ENCODE assay signal across 18 cellular contexts in genomic region chr5:146952168-146952567, GRCh38.
A peak's percentile ranks its signal among the peaks of the same experiment; 100 is the strongest.
DNase-seq lines count a peak whose midpoint lies in the region; ATAC-seq and TF ChIP-seq lines count a peak whose summit lies in the region.
"Had no signal": no experiment of that assay in that cellular context is flagged by ENCODE, and none has a peak within 500 bp of the region (broad histone marks: within the 10 kb centered on the region; RNA-seq: fewer than 3 reads in every experiment).

No MANE protein-coding gene starts in this region.

- DNase-seq in GM23338 (ENCODE audit: low spot score), result no peak
- peak; percentile 15 for DNase-seq in NT2/D1 (ENCODE audit: low read depth, low spot score)
- no peak for DNase-seq in Right ventricle myocardium superior
- no peak for DNase-seq in esophagus squamous epithelium (lab: John Stamatoyannopoulos, UW)
- DNase-seq in Peyer's patch, result no peak
- DNase-seq: AML-193; Caco-2; Calu3; CD4-positive, alpha-beta T cell; CD8-positive, alpha-beta T cell; DMS79 treated with DMSO at 0.1 percent for 48 hours; GF-D8 had no signal

- H4K20me1 ChIP-seq in GM23338 (replicated peaks; ENCODE audit: insufficient read depth), result no peaks in the 10 kb centered on the region
- no peaks in the 10 kb centered on the region for H4K20me1 ChIP-seq in neural cell (ENCODE audit: insufficient read depth)
- H4K20me1 ChIP-seq: BLaER1 treated with 17β-estradiol and CSF1 and Interleukin-3, amounts not matched to agents 10 nM and 100 nM had no signal

- WGBS in esophagus squamous epithelium, 2 donors, result 40 to 54% methylated on average over 2 of the region's 2 CpGs

- no peak for TF ChIP-seq POLR2A in esophagus squamous epithelium (IDR thresholded peaks at IDR 0.05)
- TF ChIP-seq POLR2A in Peyer's patch (IDR thresholded peaks at IDR 0.05), result no peak

- no peaks in the 10 kb centered on the region for H3K9me3 ChIP-seq in NT2/D1 (ENCODE audit: insufficient read depth, low read length)
- H3K9me3 ChIP-seq in neural cell (ENCODE audit: low read length), result no peaks in the 10 kb centered on the region
- H3K9me3 ChIP-seq in esophagus squamous epithelium, result no peaks in the 10 kb centered on the region
- H3K9me3 ChIP-seq in Peyer's patch, result no peaks in the 10 kb centered on the region
- H3K9me3 ChIP-seq: A549; BLaER1 treated with 17β-estradiol and CSF1 and Interleukin-3, amounts not matched to agents 10 nM and 100 nM; Caco-2 had no signal

- H3K27ac ChIP-seq in GM23338 (ENCODE audit: low read depth), result no peak overlapping the region
- H3K27ac ChIP-seq in neural cell (ENCODE audit: low read length), result peak overlapping the region; percentile 13
- no peak overlapping the region for H3K27ac ChIP-seq in esophagus squamous epithelium
- no peak overlapping the region for H3K27ac ChIP-seq in Peyer's patch
- H3K27ac ChIP-seq: 22Rv1; A549; BLaER1 treated with 17β-estradiol and CSF1 and Interleukin-3, amounts not matched to agents 10 nM and 100 nM; C4-2B had no signal

- ATAC-seq in GM23338, result peak; percentile 70
- no peak for ATAC-seq in Right ventricle myocardium superior (ENCODE audit: poor library complexity)
- ATAC-seq: A549; CD8-positive, alpha-beta T cell had no signal

- H3K9me3 Mint-ChIP-seq in GM23338, result no peaks in the 10 kb centered on the region
- H3K9me3 Mint-ChIP-seq: CD4-positive, alpha-beta T cell; CD8-positive, alpha-beta T cell had no signal

- H3K36me3 ChIP-seq in GM23338 (ENCODE audit: insufficient read depth), result no peaks in the 10 kb centered on the region
- no peaks in the 10 kb centered on the region for H3K36me3 ChIP-seq in NT2/D1 (ENCODE audit: insufficient read depth, insufficient read length, low read length)
- no peaks in the 10 kb centered on the region for H3K36me3 ChIP-seq in neural cell (ENCODE audit: insufficient read depth, low read length)
- no peaks in the 10 kb centered on the region for H3K36me3 ChIP-seq in esophagus squamous epithelium
- H3K36me3 ChIP-seq in Peyer's patch, result no peaks in the 10 kb centered on the region
- H3K36me3 ChIP-seq: BLaER1 treated with 17β-estradiol and CSF1 and Interleukin-3, amounts not matched to agents 10 nM and 100 nM had no signal

- no peak overlapping the region for H3K4me3 Mint-ChIP-seq in GM23338
- H3K4me3 Mint-ChIP-seq: B cell; CD4-positive, alpha-beta T cell; CD8-positive, alpha-beta T cell had no signal

- H3K27me3 ChIP-seq in GM23338 (ENCODE audit: insufficient read depth), result no peaks in the 10 kb centered on the region
- no peaks in the 10 kb centered on the region for H3K27me3 ChIP-seq in NT2/D1 (ENCODE audit: insufficient read depth, insufficient read length)
- H3K27me3 ChIP-seq in neural cell (ENCODE audit: insufficient read depth, low read depth, low read length), result no peaks in the 10 kb centered on the region
- no peaks in the 10 kb centered on the region for H3K27me3 ChIP-seq in esophagus squamous epithelium
- H3K27me3 ChIP-seq in Peyer's patch, result no peaks in the 10 kb centered on the region
- H3K27me3 ChIP-seq: BLaER1 treated with 17β-estradiol and CSF1 and Interleukin-3, amounts not matched to agents 10 nM and 100 nM had no signal

- H3F3A ChIP-seq in GM23338 (replicated peaks; ENCODE audit: low read depth), result no peaks in the 10 kb centered on the region
- H3F3A ChIP-seq in neural cell (ENCODE audit: insufficient read depth, low read length, poor library complexity, severe bottlenecking), result no peaks in the 10 kb centered on the region

- H3K27ac Mint-ChIP-seq in GM23338, result no peak overlapping the region
- H3K27ac Mint-ChIP-seq: B cell; CD4-positive, alpha-beta T cell; CD8-positive, alpha-beta T cell had no signal

- H3K79me2 ChIP-seq in GM23338 (replicated peaks; ENCODE audit: insufficient read depth), result no peaks in the 10 kb centered on the region
- no peaks in the 10 kb centered on the region for H3K79me2 ChIP-seq in neural cell (replicated peaks; ENCODE audit: insufficient read depth, low read length)

- peaks cover 15% of the 10 kb centered on the region for H3K4me1 ChIP-seq in GM23338 (ENCODE audit: insufficient read depth)
- H3K4me1 ChIP-seq in NT2/D1 (ENCODE audit: insufficient read depth, insufficient read length), result no peaks in the 10 kb centered on the region
- H3K4me1 ChIP-seq in esophagus squamous epithelium, result no peaks in the 10 kb centered on the region
- no peaks in the 10 kb centered on the region for H3K4me1 ChIP-seq in Peyer's patch
- H3K4me1 ChIP-seq: A549; BLaER1 treated with 17β-estradiol and CSF1 and Interleukin-3, amounts not matched to agents 10 nM and 100 nM; Caco-2 had no signal

- H3K4me3 ChIP-seq in GM23338 (no peak overlapping the region), NT2/D1 (ENCODE audit: insufficient read length, low read depth) (no peak overlapping the region), neural cell (ENCODE audit: low read length) (no peak overlapping the region), esophagus squamous epithelium (no peak overlapping the region), Peyer's patch (no peak overlapping the region)
- H3K4me3 ChIP-seq: A549; BLaER1 treated with 17β-estradiol and CSF1 and Interleukin-3, amounts not matched to agents 10 nM and 100 nM had no signal

- H3K9ac ChIP-seq in NT2/D1 (ENCODE audit: insufficient read length, low read depth), result no peak overlapping the region
- no peak overlapping the region for H3K9ac ChIP-seq in neural cell (ENCODE audit: low read length)
- H3K9ac ChIP-seq: BLaER1 treated with 17β-estradiol and CSF1 and Interleukin-3, amounts not matched to agents 10 nM and 100 nM had no signal

- H3K9me2 ChIP-seq in GM23338 (ENCODE audit: insufficient read depth) (no peaks in the 10 kb centered on the region), neural cell (ENCODE audit: insufficient read depth, low read length) (no peaks in the 10 kb centered on the region)

- no peak for TF ChIP-seq CTCF in GM23338 (conservative IDR thresholded peaks at IDR 0.05; ENCODE audit: low read depth in 2 of 2)
- no peak for TF ChIP-seq CTCF in neural cell (IDR thresholded peaks at IDR 0.05; ENCODE audit: poor library complexity, severe bottlenecking)
- TF ChIP-seq CTCF in esophagus squamous epithelium (IDR thresholded peaks at IDR 0.05), result no peak
- TF ChIP-seq CTCF in Peyer's patch (IDR thresholded peaks at IDR 0.05), result no peak

- peak; percentile 57 for TF ChIP-seq EP300 in neural cell (conservative IDR thresholded peaks at IDR 0.05; ENCODE audit: poor library complexity, severe bottlenecking)

- peaks cover 2% of the 10 kb centered on the region for H3K27me3 Mint-ChIP-seq in GM23338 (ENCODE audit: insufficient read depth, low read depth, poor library complexity)

- H2AFZ ChIP-seq in GM23338 (no peak overlapping the region), neural cell (ENCODE audit: low read depth, low read length) (no peak overlapping the region)

- no peaks in the 10 kb centered on the region for H3K36me3 Mint-ChIP-seq in GM23338 (ENCODE audit: low read depth)
- H3K36me3 Mint-ChIP-seq: CD8-positive, alpha-beta T cell had no signal

- H3K4me2 ChIP-seq in GM23338 (no peak overlapping the region), neural cell (ENCODE audit: low read length) (no peak overlapping the region)
- H3K4me2 ChIP-seq: A549; BLaER1 treated with 17β-estradiol and CSF1 and Interleukin-3, amounts not matched to agents 10 nM and 100 nM had no signal

- intact Hi-C loops in Right ventricle myocardium superior (cut with DNase I), result no loop called here
- intact Hi-C loops in esophagus squamous epithelium (cut with DNase I), result no loop called here

- H3K4me1 Mint-ChIP-seq in GM23338, result peaks cover 10% of the 10 kb centered on the region
- H3K4me1 Mint-ChIP-seq: B cell had no signal

- no peak for TF ChIP-seq RAD21 in neural cell (conservative IDR thresholded peaks at IDR 0.05)

TF ChIP-seq in GM23338, 12 proteins besides CTCF, POLR2A, EP300 and RAD21 (continues in another document):
- TF ChIP-seq EZH2 (IDR thresholded peaks at IDR 0.05; ENCODE audit: low read depth, unreplicated experiment) (no peak), NANOG (IDR thresholded peaks at IDR 0.05; ENCODE audit: borderline replicate concordance) (no peak)

TF ChIP-seq in neural cell, 6 proteins besides CTCF, POLR2A, EP300 and RAD21:
- TF ChIP-seq EZH2 (IDR thresholded peaks at IDR 0.05; ENCODE audit: borderline replicate concordance, insufficient read depth, low read length, poor library complexity, severe bottlenecking), result no peak
- no peak for TF ChIP-seq TAF1 (IDR thresholded peaks at IDR 0.05; ENCODE audit: low read depth)
- no peak for TF ChIP-seq POLR2AphosphoS5 (IDR thresholded peaks at IDR 0.05)
- TF ChIP-seq REST (IDR thresholded peaks at IDR 0.05; ENCODE audit: borderline replicate concordance), result no peak
- no peak for TF ChIP-seq MXI1 (conservative IDR thresholded peaks at IDR 0.05; ENCODE audit: poor library complexity, severe bottlenecking)
- no peak for TF ChIP-seq SMC3 (conservative IDR thresholded peaks at IDR 0.05; ENCODE audit: poor library complexity)
